In the genomic region with DNA sequence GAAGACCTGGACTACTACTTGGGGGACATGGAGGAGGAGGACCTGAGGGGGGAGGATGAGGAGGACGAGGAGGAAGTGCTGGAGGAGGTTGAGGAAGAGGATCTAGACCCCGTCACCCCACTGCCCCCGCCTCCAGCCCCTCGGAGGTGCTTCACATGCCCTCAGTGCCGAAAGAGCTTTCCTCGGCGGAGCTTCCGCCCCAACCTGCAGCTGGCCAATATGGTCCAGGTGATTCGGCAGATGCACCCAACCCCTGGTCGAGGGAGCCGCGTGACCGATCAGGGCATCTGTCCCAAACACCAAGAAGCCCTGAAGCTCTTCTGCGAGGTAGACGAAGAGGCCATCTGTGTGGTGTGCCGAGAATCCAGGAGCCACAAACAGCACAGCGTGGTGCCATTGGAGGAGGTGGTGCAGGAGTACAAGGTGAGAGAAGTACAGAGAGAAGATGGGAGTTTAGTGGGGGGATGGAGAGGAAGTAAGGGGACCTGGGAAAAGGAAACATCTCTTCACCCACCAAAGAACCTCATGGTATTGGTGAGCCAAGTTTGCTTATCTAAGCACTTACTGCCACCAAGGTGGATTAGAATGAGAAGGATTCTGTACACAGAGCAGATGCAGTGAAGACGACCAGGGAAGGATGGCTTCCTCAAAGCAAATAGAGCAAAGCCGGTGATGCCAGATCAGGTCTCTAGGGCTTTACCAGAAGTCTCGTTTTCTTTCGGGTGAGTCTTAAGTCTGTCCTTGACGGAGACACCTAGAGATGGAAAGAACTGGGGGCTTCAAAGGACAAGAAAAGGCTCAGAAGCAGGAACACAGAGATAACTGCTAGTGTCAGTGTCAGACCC, we compare ENCODE assay signal across 8 cellular contexts. TPM values are rescaled to one million over a fixed set of nuclear protein-coding genes. Genes with fewer than 3 reads are reported as not detected.
DNase-seq lines count a peak whose midpoint lies in the region; ATAC-seq and TF ChIP-seq lines count a peak whose summit lies in the region.

No MANE protein-coding gene starts in this region.

- H3K9me3 Mint-ChIP-seq in activated naive CD8-positive, alpha-beta T cell treated with anti-CD3 and anti-CD28 coated beads, Interleukin-2, amount 10 ng/mL, durations not matched to agents 7 days and 5 days = no peaks in the 10 kb centered on the region

- H3K27me3 Mint-ChIP-seq in activated naive CD8-positive, alpha-beta T cell treated with anti-CD3 and anti-CD28 coated beads, Interleukin-2, amount 10 ng/mL, durations not matched to agents 7 days and 5 days = peaks cover 3% of the 10 kb centered on the region

- TF ChIP-seq CTCF in left lung (IDR thresholded peaks at IDR 0.05) (no peak), thyroid gland (IDR thresholded peaks at IDR 0.05) (no peak)

- peak overlapping the region; percentile 74 to 78 for H3K4me3 ChIP-seq in left lung
- H3K4me3 ChIP-seq in thyroid gland (replicated peaks in 1 of 3) = peak overlapping the region in 2 of 3 donors; percentile 81 to 85

- H3K27ac Mint-ChIP-seq in activated naive CD8-positive, alpha-beta T cell treated with anti-CD3 and anti-CD28 coated beads, Interleukin-2, amount 10 ng/mL, durations not matched to agents 7 days and 5 days = peak overlapping the region; percentile 99

- H3K36me3 Mint-ChIP-seq in activated naive CD8-positive, alpha-beta T cell treated with anti-CD3 and anti-CD28 coated beads, Interleukin-2, amount 10 ng/mL, durations not matched to agents 7 days and 5 days = peaks cover 12% of the 10 kb centered on the region

- TF ChIP-seq POLR2A in thyroid gland (IDR thresholded peaks at IDR 0.05) = no peak

- POLR2A ChIA-PET in activated naive CD8-positive, alpha-beta T cell treated with anti-CD3 and anti-CD28 coated beads, Interleukin-2, amount 10 ng/mL, durations not matched to agents 7 days and 5 days (lab: Charles Lee) = interaction anchor here (0.8 to 6.8 kb wide), 13 partner anchors 11 to 393 kb away, joined by 4 to 98 read pairs (median 9); a partner anchor contains a TSS

- H3K27me3 ChIP-seq in left lung (no peaks in the 10 kb centered on the region), thyroid gland (no peaks in the 10 kb centered on the region)

- no peak for ATAC-seq in activated naive CD8-positive, alpha-beta T cell treated with anti-CD3 and anti-CD28 coated beads, Interleukin-2, amount 10 ng/mL, durations not matched to agents 7 days and 5 days (ENCODE audit: low read depth)
- no peak for ATAC-seq in left lung
- no peak for ATAC-seq in GM19351 (IDR thresholded peaks at IDR 0.05; ENCODE audit: unreplicated experiment)

- H3K4me1 ChIP-seq in left lung (peaks cover 4 to 31% of the 10 kb centered on the region in 2 donors), thyroid gland (peaks cover 19 to 28% of the 10 kb centered on the region in 2 donors)

- peaks cover 56% of the 10 kb centered on the region for H3K4me1 Mint-ChIP-seq in activated naive CD8-positive, alpha-beta T cell treated with anti-CD3 and anti-CD28 coated beads, Interleukin-2, amount 10 ng/mL, durations not matched to agents 7 days and 5 days

- peak; percentile 52 for DNase-seq in activated naive CD4-positive, alpha-beta T cell treated with Interleukin-2 at 50 U/mL for 16 hours
- DNase-seq in activated naive CD4-positive, alpha-beta T cell treated with anti-CD3 and anti-CD28 coated beads, Interleukin-2, amount 50 U/mL, for 16 hours = no peak
- DNase-seq in activated naive CD8-positive, alpha-beta T cell treated with anti-CD3 and anti-CD28 coated beads, Interleukin-2, amount 10 ng/mL, durations not matched to agents 7 days and 5 days = peak; percentile 69
- DNase-seq in left lung (peak; percentile 38 to 78), thyroid gland (no peak), NCI-H1436 (lab: John Stamatoyannopoulos, UW) (no peak), NCI-H526 treated with DMSO at 0.1 percent for 48 hours (lab: John Stamatoyannopoulos, UW) (no peak)

- H3K27ac ChIP-seq in left lung (peak overlapping the region in 1 of 2 donors; percentile 100), thyroid gland (peak overlapping the region in 2 of 3 donors; percentile 91 to 95)

- intact Hi-C loops in left lung (cut with DNase I) (no loop called here), thyroid gland (cut with DNase I) (loop anchor here (5.0 kb wide), 1 partner anchor 37 kb away; no protein-coding TSS in a partner anchor)

- H3K4me3 Mint-ChIP-seq in activated naive CD8-positive, alpha-beta T cell treated with anti-CD3 and anti-CD28 coated beads, Interleukin-2, amount 10 ng/mL, durations not matched to agents 7 days and 5 days = peak overlapping the region; percentile 87

- 68 to 73% methylated on average over 22 of the region's 22 CpGs for WGBS in thyroid gland, 2 donors

- H3K9me3 ChIP-seq in left lung = no peaks in the 10 kb centered on the region
- H3K9me3 ChIP-seq in thyroid gland = no peaks in the 10 kb centered on the region

- H3K36me3 ChIP-seq in left lung (peaks cover 0 to 12% of the 10 kb centered on the region in 2 donors), thyroid gland (no peaks in the 10 kb centered on the region)

RNA-seq across cellular contexts. Expression of a gene that starts 1.5 kb away (rescaled TPM):
- 10 to 100 TPM; 44.5 to 49.7 TPM for total RNA-seq in activated naive CD8-positive, alpha-beta T cell treated with anti-CD3 and anti-CD28 coated beads, Interleukin-2, amount 10 ng/mL, durations not matched to agents 7 days and 5 days
- total RNA-seq in left lung = 10 to 100 TPM; 24.2 to 24.5 TPM
- total RNA-seq in thyroid gland = 10 to 100 TPM; 18.8 to 31.1 (median 22.8) TPM

RNA-seq across cellular contexts. Expression of a gene that starts 19.1 kb away (rescaled TPM):
- total RNA-seq in activated naive CD8-positive, alpha-beta T cell treated with anti-CD3 and anti-CD28 coated beads, Interleukin-2, amount 10 ng/mL, durations not matched to agents 7 days and 5 days = 1,000 to 10,000 TPM; 1,741 to 1,808 TPM
- total RNA-seq in left lung = 1,000 to 10,000 TPM; 1,244 to 1,308 TPM
- total RNA-seq in thyroid gland = 1,000 to 10,000 TPM; 2,254 to 3,332 (median 2,569) TPM

RNA-seq across cellular contexts. Expression of a gene that starts 19.6 kb away (rescaled TPM):
- total RNA-seq in activated naive CD8-positive, alpha-beta T cell treated with anti-CD3 and anti-CD28 coated beads, Interleukin-2, amount 10 ng/mL, durations not matched to agents 7 days and 5 days = 1 to 10 TPM; 2.5 to 2.6 TPM
- total RNA-seq in left lung = 1 to 10 TPM; 4.3 to 5.7 TPM
- 10 to 100 TPM; 12.3 to 14.2 (median 13.0) TPM for total RNA-seq in thyroid gland

RNA-seq across cellular contexts. Expression of a gene that starts 36.3 kb away (rescaled TPM):
- 10 to 100 TPM; 43.0 to 43.5 TPM for total RNA-seq in activated naive CD8-positive, alpha-beta T cell treated with anti-CD3 and anti-CD28 coated beads, Interleukin-2, amount 10 ng/mL, durations not matched to agents 7 days and 5 days
- total RNA-seq in left lung (10 to 100 TPM; 12.4 to 12.9 TPM), thyroid gland (10 to 100 TPM; 14.8 to 30.8 (median 23.8) TPM)

Comparison
In these comparisons a context has a peak if more than half of its experiments do, and no peak if none do; other contexts are left out.
1. DNase-seq: peak in activated naive CD4-positive, alpha-beta T cell treated with Interleukin-2 at 50 U/mL for 16 hours (single experiment), activated naive CD8-positive, alpha-beta T cell treated with anti-CD3 and anti-CD28 coated beads, Interleukin-2, amount 10 ng/mL, durations not matched to agents 7 days and 5 days (single experiment) and left lung (2 of 2); none in activated naive CD4-positive, alpha-beta T cell treated with anti-CD3 and anti-CD28 coated beads, Interleukin-2, amount 50 U/mL, for 16 hours (single experiment), thyroid gland (0 of 2), NCI-H1436 (single experiment) and NCI-H526 treated with DMSO at 0.1 percent for 48 hours (single experiment).